ENCODE assay signal across 1 cellular context in the genomic region with DNA sequence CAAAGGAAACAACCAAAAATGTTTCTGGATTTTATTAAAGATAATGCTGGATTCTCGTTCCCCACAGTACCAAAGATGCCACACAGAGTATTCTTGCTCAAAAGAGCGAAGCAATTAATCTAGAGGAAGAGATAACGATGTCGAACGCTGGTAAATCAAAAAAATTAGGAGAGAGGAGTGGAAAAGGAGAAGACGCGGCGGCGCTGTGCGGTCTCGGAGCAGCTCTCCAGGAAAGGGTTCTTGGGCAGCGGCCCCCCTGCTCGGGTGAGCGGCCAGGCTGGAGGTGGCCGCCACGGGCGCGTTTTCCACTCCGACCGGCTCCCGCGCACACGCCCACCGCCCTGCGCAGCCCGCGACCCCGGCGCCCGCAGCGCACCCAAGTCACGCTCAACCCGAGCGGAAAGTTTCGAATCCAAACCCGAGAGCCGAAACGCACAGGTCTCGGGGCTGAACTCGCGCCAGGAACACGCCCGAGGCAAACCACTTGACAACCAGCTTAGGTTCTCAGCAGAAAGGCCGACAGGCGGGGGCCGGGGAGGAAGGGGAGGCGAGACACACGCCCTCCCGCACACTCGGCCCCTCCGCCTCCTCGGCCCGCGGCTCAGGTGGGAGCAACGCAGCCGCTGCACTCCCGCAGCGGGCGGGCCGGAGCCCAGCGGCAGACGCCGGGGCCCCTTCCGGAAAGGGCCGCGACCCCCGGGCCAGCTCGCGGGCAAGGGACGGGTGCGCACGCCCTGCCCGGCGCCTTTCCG.
A peak's percentile ranks its signal among the peaks of the same experiment; 100 is the strongest.
TF ChIP-seq lines count a peak whose summit lies in the region.

No MANE protein-coding gene starts in this region.

TF ChIP-seq in K562, 482 proteins besides CTCF, POLR2A, EP300 and RAD21 (continued from another document and continues in another):
- TF ChIP-seq, protein P1, sequence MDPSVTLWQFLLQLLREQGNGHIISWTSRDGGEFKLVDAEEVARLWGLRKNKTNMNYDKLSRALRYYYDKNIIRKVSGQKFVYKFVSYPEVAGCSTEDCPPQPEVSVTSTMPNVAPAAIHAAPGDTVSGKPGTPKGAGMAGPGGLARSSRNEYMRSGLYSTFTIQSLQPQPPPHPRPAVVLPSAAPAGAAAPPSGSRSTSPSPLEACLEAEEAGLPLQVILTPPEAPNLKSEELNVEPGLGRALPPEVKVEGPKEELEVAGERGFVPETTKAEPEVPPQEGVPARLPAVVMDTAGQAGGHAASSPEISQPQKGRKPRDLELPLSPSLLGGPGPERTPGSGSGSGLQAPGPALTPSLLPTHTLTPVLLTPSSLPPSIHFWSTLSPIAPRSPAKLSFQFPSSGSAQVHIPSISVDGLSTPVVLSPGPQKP (CRISPR knock-in tag; IDR thresholded peaks at IDR 0.05): no peak
- TF ChIP-seq RFX1 (IDR thresholded peaks at IDR 0.05) (no peak), ZBTB7A (IDR thresholded peaks at IDR 0.05; ENCODE audit: borderline replicate concordance, control insufficient read depth, low read depth, low read length) (peak; percentile 86), BHLHE40 (IDR thresholded peaks at IDR 0.05; ENCODE audit: low read length) (0 out of 2 replicates have a peak, but pooled peaks have one; percentile 6), HDAC1 (IDR thresholded peaks at IDR 0.05) (peak in 1 of 2 experiments; percentile 74; a peak in 2 of 4 replicates), RBM25 (IDR thresholded peaks at IDR 0.05; ENCODE audit: low read depth, low read length, severe bottlenecking) (no peak), CBX1 (IDR thresholded peaks at IDR 0.05; ENCODE audit: low read depth) (no peak), ETV5 (CRISPR knock-in tag; IDR thresholded peaks at IDR 0.05; ENCODE audit: low read depth) (no peak), TCFL5 (CRISPR knock-in tag; conservative IDR thresholded peaks at IDR 0.05) (no peak), ATF1 (CRISPR knock-in tag; IDR thresholded peaks at IDR 0.05) (no peak), ATF1 (tag; IDR thresholded peaks at IDR 0.05) (peak; percentile 34), SMARCB1 (IDR thresholded peaks at IDR 0.05; ENCODE audit: insufficient read length, low read depth) (no peak), PHB2 (IDR thresholded peaks at IDR 0.05; ENCODE audit: low read depth) (no peak), BDP1 (IDR thresholded peaks at IDR 0.05; ENCODE audit: insufficient read depth, insufficient read length) (no peak), NELFE (IDR thresholded peaks at IDR 0.05; ENCODE audit: insufficient read depth, insufficient read length) (no peak), BRD9 (IDR thresholded peaks at IDR 0.05; ENCODE audit: low read depth, partially characterized antibody) (no peak), SIX5 (IDR thresholded peaks at IDR 0.05; ENCODE audit: borderline replicate concordance in 1 of 2, insufficient read depth in 1 of 2, low read depth in 1 of 2, low read length in 2 of 2) (no peak), ZNF408 (CRISPR knock-in tag; IDR thresholded peaks at IDR 0.05; ENCODE audit: low read depth) (no peak), CCNT2 (IDR thresholded peaks at IDR 0.05; ENCODE audit: borderline replicate concordance, extremely low read depth, insufficient read length, low read depth, low read length) (peak; percentile 49), SRF (CRISPR knock-in tag; IDR thresholded peaks at IDR 0.05) (peak in 1 of 2 experiments; percentile 17; a peak in 2 of 4 replicates), ZC3H11A (IDR thresholded peaks at IDR 0.05; ENCODE audit: low read depth, low read length) (no peak), SOX6 (IDR thresholded peaks at IDR 0.05) (peak; percentile 26; the same call in 1 of the 2 replicates), YY1 (IDR thresholded peaks at IDR 0.05; ENCODE audit: borderline replicate concordance in 1 of 3, control insufficient read depth in 1 of 3, extremely low read depth in 1 of 3, insufficient read depth in 3 of 3, insufficient read length in 1 of 3, insufficient replicate concordance in 2 of 3, low read depth in 1 of 3, low read length in 2 of 3) (no peak), ZNF507 (tag; conservative IDR thresholded peaks at IDR 0.05) (no peak), ERF (CRISPR knock-in tag; IDR thresholded peaks at IDR 0.05) (no peak), HNRNPH1 (optimal IDR thresholded peaks at IDR 0.05; ENCODE audit: low read depth, low read length) (no peak), ZNF586 (CRISPR knock-in tag; conservative IDR thresholded peaks at IDR 0.05) (no peak), ZFX (CRISPR knock-in tag; IDR thresholded peaks at IDR 0.05) (peak; percentile 69), ZNF436 (CRISPR knock-in tag; IDR thresholded peaks at IDR 0.05) (no peak), CBX8 (IDR thresholded peaks at IDR 0.05; ENCODE audit: borderline replicate concordance, extremely low read depth, low read depth, low read length, poor library complexity, severe bottlenecking) (no peak)
- TF ChIP-seq, protein P2, sequence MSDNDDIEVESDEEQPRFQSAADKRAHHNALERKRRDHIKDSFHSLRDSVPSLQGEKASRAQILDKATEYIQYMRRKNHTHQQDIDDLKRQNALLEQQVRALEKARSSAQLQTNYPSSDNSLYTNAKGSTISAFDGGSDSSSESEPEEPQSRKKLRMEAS (CRISPR knock-in tag; IDR thresholded peaks at IDR 0.05): peak; percentile 48; the same call in 1 of the 2 replicates
- TF ChIP-seq, protein P3, sequence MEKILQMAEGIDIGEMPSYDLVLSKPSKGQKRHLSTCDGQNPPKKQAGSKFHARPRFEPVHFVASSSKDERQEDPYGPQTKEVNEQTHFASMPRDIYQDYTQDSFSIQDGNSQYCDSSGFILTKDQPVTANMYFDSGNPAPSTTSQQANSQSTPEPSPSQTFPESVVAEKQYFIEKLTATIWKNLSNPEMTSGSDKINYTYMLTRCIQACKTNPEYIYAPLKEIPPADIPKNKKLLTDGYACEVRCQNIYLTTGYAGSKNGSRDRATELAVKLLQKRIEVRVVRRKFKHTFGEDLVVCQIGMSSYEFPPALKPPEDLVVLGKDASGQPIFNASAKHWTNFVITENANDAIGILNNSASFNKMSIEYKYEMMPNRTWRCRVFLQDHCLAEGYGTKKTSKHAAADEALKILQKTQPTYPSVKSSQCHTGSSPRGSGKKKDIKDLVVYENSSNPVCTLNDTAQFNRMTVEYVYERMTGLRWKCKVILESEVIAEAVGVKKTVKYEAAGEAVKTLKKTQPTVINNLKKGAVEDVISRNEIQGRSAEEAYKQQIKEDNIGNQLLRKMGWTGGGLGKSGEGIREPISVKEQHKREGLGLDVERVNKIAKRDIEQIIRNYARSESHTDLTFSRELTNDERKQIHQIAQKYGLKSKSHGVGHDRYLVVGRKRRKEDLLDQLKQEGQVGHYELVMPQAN (IDR thresholded peaks at IDR 0.05; ENCODE audit: borderline replicate concordance): 0 out of 2 replicates have a peak, but pooled peaks have one; percentile 33
- TF ChIP-seq, protein P4, sequence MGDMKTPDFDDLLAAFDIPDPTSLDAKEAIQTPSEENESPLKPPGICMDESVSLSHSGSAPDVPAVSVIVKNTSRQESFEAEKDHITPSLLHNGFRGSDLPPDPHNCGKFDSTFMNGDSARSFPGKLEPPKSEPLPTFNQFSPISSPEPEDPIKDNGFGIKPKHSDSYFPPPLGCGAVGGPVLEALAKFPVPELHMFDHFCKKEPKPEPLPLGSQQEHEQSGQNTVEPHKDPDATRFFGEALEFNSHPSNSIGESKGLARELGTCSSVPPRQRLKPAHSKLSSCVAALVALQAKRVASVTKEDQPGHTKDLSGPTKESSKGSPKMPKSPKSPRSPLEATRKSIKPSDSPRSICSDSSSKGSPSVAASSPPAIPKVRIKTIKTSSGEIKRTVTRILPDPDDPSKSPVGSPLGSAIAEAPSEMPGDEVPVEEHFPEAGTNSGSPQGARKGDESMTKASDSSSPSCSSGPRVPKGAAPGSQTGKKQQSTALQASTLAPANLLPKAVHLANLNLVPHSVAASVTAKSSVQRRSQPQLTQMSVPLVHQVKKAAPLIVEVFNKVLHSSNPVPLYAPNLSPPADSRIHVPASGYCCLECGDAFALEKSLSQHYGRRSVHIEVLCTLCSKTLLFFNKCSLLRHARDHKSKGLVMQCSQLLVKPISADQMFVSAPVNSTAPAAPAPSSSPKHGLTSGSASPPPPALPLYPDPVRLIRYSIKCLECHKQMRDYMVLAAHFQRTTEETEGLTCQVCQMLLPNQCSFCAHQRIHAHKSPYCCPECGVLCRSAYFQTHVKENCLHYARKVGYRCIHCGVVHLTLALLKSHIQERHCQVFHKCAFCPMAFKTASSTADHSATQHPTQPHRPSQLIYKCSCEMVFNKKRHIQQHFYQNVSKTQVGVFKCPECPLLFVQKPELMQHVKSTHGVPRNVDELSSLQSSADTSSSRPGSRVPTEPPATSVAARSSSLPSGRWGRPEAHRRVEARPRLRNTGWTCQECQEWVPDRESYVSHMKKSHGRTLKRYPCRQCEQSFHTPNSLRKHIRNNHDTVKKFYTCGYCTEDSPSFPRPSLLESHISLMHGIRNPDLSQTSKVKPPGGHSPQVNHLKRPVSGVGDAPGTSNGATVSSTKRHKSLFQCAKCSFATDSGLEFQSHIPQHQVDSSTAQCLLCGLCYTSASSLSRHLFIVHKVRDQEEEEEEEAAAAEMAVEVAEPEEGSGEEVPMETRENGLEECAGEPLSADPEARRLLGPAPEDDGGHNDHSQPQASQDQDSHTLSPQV (IDR thresholded peaks at IDR 0.05): no peak
- TF ChIP-seq, protein P5, sequence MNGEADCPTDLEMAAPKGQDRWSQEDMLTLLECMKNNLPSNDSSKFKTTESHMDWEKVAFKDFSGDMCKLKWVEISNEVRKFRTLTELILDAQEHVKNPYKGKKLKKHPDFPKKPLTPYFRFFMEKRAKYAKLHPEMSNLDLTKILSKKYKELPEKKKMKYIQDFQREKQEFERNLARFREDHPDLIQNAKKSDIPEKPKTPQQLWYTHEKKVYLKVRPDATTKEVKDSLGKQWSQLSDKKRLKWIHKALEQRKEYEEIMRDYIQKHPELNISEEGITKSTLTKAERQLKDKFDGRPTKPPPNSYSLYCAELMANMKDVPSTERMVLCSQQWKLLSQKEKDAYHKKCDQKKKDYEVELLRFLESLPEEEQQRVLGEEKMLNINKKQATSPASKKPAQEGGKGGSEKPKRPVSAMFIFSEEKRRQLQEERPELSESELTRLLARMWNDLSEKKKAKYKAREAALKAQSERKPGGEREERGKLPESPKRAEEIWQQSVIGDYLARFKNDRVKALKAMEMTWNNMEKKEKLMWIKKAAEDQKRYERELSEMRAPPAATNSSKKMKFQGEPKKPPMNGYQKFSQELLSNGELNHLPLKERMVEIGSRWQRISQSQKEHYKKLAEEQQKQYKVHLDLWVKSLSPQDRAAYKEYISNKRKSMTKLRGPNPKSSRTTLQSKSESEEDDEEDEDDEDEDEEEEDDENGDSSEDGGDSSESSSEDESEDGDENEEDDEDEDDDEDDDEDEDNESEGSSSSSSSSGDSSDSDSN (IDR thresholded peaks at IDR 0.05; ENCODE audit: borderline replicate concordance in 1 of 2, low read depth in 2 of 2, low read length in 2 of 2): peak; percentile 64 to 85; a peak in 3 of 4 replicates
- TF ChIP-seq, protein P6, sequence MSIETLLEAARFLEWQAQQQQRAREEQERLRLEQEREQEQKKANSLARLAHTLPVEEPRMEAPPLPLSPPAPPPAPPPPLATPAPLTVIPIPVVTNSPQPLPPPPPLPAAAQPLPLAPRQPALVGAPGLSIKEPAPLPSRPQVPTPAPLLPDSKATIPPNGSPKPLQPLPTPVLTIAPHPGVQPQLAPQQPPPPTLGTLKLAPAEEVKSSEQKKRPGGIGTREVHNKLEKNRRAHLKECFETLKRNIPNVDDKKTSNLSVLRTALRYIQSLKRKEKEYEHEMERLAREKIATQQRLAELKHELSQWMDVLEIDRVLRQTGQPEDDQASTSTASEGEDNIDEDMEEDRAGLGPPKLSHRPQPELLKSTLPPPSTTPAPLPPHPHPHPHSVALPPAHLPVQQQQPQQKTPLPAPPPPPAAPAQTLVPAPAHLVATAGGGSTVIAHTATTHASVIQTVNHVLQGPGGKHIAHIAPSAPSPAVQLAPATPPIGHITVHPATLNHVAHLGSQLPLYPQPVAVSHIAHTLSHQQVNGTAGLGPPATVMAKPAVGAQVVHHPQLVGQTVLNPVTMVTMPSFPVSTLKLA (conservative IDR thresholded peaks at IDR 0.05): peak in 1 of 2 experiments; percentile 53; a peak in 2 of 4 replicates
- TF ChIP-seq, protein P7, sequence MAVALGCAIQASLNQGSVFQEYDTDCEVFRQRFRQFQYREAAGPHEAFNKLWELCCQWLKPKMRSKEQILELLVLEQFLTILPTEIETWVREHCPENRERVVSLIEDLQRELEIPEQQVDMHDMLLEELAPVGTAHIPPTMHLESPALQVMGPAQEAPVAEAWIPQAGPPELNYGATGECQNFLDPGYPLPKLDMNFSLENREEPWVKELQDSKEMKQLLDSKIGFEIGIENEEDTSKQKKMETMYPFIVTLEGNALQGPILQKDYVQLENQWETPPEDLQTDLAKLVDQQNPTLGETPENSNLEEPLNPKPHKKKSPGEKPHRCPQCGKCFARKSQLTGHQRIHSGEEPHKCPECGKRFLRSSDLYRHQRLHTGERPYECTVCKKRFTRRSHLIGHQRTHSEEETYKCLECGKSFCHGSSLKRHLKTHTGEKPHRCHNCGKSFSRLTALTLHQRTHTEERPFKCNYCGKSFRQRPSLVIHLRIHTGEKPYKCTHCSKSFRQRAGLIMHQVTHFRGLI (CRISPR knock-in tag; IDR thresholded peaks at IDR 0.05): no peak
- TF ChIP-seq, protein P8, sequence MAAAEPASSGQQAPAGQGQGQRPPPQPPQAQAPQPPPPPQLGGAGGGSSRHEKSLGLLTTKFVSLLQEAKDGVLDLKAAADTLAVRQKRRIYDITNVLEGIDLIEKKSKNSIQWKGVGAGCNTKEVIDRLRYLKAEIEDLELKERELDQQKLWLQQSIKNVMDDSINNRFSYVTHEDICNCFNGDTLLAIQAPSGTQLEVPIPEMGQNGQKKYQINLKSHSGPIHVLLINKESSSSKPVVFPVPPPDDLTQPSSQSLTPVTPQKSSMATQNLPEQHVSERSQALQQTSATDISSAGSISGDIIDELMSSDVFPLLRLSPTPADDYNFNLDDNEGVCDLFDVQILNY (CRISPR knock-in tag; IDR thresholded peaks at IDR 0.05): no peak
- TF ChIP-seq, protein P9, sequence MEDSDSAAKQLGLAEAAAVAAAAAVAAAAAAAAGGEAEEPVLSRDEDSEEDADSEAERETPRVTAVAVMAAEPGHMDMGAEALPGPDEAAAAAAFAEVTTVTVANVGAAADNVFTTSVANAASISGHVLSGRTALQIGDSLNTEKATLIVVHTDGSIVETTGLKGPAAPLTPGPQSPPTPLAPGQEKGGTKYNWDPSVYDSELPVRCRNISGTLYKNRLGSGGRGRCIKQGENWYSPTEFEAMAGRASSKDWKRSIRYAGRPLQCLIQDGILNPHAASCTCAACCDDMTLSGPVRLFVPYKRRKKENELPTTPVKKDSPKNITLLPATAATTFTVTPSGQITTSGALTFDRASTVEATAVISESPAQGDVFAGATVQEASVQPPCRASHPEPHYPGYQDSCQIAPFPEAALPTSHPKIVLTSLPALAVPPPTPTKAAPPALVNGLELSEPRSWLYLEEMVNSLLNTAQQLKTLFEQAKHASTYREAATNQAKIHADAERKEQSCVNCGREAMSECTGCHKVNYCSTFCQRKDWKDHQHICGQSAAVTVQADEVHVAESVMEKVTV (CRISPR knock-in tag; IDR thresholded peaks at IDR 0.05): no peak
- TF ChIP-seq, protein P10, sequence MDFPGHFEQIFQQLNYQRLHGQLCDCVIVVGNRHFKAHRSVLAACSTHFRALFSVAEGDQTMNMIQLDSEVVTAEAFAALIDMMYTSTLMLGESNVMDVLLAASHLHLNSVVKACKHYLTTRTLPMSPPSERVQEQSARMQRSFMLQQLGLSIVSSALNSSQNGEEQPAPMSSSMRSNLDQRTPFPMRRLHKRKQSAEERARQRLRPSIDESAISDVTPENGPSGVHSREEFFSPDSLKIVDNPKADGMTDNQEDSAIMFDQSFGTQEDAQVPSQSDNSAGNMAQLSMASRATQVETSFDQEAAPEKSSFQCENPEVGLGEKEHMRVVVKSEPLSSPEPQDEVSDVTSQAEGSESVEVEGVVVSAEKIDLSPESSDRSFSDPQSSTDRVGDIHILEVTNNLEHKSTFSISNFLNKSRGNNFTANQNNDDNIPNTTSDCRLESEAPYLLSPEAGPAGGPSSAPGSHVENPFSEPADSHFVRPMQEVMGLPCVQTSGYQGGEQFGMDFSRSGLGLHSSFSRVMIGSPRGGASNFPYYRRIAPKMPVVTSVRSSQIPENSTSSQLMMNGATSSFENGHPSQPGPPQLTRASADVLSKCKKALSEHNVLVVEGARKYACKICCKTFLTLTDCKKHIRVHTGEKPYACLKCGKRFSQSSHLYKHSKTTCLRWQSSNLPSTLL (IDR thresholded peaks at IDR 0.05): no peak
